1 cellular context compared by ENCODE assay signal in the genomic region with DNA sequence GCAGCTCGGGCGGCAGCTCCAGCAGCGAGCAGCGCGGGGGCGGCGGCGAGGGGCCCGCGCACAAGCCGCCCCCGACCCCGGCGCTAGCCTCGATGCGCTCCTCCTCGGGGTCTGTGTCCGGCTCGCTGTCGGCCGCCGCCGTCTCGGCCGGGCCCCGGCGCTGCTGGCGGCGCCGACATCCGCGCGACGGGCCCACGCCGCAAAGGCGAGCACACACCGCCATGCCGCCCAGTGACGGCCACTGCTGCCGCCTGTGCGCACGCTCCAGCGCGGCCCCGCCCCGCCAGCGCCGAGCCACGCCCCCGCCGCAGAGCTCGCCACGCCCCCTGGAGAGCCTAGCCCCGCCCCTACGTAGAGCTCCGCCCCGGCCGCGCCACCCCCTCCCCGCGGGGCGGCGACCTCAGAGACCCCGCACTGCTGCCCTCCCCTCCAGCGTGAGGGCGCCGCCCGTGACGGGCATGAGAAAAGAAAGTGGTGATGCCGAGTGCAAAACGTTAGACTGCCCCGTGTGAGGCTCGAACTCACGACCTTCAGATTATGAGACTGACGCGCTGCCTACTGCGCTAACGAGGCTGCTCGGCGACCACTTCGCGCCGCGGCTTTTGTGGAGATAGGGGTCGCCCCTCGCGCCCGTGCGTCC.
TF ChIP-seq lines count a peak whose summit lies in the region.

A gene with protein sequence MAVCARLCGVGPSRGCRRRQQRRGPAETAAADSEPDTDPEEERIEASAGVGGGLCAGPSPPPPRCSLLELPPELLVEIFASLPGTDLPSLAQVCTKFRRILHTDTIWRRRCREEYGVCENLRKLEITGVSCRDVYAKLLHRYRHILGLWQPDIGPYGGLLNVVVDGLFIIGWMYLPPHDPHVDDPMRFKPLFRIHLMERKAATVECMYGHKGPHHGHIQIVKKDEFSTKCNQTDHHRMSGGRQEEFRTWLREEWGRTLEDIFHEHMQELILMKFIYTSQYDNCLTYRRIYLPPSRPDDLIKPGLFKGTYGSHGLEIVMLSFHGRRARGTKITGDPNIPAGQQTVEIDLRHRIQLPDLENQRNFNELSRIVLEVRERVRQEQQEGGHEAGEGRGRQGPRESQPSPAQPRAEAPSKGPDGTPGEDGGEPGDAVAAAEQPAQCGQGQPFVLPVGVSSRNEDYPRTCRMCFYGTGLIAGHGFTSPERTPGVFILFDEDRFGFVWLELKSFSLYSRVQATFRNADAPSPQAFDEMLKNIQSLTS (minus strand): TSS at position 255 of the 640 bp plus-strand sequence. CDS start 32 bp downstream, at position 223.

TF ChIP-seq in HEK293, 187 proteins besides CTCF, POLR2A, EP300 and RAD21 (continued from another document):
- TF ChIP-seq, protein P1, sequence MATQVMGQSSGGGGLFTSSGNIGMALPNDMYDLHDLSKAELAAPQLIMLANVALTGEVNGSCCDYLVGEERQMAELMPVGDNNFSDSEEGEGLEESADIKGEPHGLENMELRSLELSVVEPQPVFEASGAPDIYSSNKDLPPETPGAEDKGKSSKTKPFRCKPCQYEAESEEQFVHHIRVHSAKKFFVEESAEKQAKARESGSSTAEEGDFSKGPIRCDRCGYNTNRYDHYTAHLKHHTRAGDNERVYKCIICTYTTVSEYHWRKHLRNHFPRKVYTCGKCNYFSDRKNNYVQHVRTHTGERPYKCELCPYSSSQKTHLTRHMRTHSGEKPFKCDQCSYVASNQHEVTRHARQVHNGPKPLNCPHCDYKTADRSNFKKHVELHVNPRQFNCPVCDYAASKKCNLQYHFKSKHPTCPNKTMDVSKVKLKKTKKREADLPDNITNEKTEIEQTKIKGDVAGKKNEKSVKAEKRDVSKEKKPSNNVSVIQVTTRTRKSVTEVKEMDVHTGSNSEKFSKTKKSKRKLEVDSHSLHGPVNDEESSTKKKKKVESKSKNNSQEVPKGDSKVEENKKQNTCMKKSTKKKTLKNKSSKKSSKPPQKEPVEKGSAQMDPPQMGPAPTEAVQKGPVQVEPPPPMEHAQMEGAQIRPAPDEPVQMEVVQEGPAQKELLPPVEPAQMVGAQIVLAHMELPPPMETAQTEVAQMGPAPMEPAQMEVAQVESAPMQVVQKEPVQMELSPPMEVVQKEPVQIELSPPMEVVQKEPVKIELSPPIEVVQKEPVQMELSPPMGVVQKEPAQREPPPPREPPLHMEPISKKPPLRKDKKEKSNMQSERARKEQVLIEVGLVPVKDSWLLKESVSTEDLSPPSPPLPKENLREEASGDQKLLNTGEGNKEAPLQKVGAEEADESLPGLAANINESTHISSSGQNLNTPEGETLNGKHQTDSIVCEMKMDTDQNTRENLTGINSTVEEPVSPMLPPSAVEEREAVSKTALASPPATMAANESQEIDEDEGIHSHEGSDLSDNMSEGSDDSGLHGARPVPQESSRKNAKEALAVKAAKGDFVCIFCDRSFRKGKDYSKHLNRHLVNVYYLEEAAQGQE (tag by site-specific recombination; IDR thresholded peaks at IDR 0.05), result no peak
- TF ChIP-seq ZNF843 (tag by site-specific recombination; IDR thresholded peaks at IDR 0.05), result peak; percentile 83
- TF ChIP-seq, protein P2, sequence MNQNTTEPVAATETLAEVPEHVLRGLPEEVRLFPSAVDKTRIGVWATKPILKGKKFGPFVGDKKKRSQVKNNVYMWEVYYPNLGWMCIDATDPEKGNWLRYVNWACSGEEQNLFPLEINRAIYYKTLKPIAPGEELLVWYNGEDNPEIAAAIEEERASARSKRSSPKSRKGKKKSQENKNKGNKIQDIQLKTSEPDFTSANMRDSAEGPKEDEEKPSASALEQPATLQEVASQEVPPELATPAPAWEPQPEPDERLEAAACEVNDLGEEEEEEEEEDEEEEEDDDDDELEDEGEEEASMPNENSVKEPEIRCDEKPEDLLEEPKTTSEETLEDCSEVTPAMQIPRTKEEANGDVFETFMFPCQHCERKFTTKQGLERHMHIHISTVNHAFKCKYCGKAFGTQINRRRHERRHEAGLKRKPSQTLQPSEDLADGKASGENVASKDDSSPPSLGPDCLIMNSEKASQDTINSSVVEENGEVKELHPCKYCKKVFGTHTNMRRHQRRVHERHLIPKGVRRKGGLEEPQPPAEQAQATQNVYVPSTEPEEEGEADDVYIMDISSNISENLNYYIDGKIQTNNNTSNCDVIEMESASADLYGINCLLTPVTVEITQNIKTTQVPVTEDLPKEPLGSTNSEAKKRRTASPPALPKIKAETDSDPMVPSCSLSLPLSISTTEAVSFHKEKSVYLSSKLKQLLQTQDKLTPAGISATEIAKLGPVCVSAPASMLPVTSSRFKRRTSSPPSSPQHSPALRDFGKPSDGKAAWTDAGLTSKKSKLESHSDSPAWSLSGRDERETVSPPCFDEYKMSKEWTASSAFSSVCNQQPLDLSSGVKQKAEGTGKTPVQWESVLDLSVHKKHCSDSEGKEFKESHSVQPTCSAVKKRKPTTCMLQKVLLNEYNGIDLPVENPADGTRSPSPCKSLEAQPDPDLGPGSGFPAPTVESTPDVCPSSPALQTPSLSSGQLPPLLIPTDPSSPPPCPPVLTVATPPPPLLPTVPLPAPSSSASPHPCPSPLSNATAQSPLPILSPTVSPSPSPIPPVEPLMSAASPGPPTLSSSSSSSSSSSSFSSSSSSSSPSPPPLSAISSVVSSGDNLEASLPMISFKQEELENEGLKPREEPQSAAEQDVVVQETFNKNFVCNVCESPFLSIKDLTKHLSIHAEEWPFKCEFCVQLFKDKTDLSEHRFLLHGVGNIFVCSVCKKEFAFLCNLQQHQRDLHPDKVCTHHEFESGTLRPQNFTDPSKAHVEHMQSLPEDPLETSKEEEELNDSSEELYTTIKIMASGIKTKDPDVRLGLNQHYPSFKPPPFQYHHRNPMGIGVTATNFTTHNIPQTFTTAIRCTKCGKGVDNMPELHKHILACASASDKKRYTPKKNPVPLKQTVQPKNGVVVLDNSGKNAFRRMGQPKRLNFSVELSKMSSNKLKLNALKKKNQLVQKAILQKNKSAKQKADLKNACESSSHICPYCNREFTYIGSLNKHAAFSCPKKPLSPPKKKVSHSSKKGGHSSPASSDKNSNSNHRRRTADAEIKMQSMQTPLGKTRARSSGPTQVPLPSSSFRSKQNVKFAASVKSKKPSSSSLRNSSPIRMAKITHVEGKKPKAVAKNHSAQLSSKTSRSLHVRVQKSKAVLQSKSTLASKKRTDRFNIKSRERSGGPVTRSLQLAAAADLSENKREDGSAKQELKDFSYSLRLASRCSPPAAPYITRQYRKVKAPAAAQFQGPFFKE (tag by site-specific recombination; IDR thresholded peaks at IDR 0.05; ENCODE audit: borderline replicate concordance), result peak; percentile 94; the same call in 1 of the 2 replicates
- 0 out of 2 replicates have a peak, but pooled peaks have one; percentile 37 for TF ChIP-seq GFI1B (tag by site-specific recombination; IDR thresholded peaks at IDR 0.05)
- TF ChIP-seq ZNF311 (tag by site-specific recombination; IDR thresholded peaks at IDR 0.05; ENCODE audit: borderline replicate concordance), result no peak
- TF ChIP-seq, protein P3, sequence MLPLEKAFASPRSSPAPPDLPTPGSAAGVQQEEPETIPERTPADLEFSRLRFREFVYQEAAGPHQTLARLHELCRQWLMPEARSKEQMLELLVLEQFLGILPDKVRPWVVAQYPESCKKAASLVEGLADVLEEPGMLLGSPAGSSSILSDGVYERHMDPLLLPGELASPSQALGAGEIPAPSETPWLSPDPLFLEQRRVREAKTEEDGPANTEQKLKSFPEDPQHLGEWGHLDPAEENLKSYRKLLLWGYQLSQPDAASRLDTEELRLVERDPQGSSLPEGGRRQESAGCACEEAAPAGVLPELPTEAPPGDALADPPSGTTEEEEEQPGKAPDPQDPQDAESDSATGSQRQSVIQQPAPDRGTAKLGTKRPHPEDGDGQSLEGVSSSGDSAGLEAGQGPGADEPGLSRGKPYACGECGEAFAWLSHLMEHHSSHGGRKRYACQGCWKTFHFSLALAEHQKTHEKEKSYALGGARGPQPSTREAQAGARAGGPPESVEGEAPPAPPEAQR (tag by site-specific recombination; IDR thresholded peaks at IDR 0.05), result peak; percentile 92
- TF ChIP-seq EGR2 (tag by site-specific recombination; IDR thresholded peaks at IDR 0.05; ENCODE audit: low read depth), result 0 out of 2 replicates have a peak, but pooled peaks have one; percentile 4
- peak; percentile 94 for TF ChIP-seq KLF1 (tag by site-specific recombination; IDR thresholded peaks at IDR 0.05)
- TF ChIP-seq ZFP69B (tag by site-specific recombination; IDR thresholded peaks at IDR 0.05), result peak; percentile 66
- TF ChIP-seq, protein P4, sequence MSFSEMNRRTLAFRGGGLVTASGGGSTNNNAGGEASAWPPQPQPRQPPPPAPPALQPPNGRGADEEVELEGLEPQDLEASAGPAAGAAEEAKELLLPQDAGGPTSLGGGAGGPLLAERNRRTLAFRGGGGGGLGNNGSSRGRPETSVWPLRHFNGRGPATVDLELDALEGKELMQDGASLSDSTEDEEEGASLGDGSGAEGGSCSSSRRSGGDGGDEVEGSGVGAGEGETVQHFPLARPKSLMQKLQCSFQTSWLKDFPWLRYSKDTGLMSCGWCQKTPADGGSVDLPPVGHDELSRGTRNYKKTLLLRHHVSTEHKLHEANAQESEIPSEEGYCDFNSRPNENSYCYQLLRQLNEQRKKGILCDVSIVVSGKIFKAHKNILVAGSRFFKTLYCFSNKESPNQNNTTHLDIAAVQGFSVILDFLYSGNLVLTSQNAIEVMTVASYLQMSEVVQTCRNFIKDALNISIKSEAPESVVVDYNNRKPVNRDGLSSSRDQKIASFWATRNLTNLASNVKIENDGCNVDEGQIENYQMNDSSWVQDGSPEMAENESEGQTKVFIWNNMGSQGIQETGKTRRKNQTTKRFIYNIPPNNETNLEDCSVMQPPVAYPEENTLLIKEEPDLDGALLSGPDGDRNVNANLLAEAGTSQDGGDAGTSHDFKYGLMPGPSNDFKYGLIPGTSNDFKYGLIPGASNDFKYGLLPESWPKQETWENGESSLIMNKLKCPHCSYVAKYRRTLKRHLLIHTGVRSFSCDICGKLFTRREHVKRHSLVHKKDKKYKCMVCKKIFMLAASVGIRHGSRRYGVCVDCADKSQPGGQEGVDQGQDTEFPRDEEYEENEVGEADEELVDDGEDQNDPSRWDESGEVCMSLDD (tag by site-specific recombination; IDR thresholded peaks at IDR 0.05), result peak; percentile 94
- TF ChIP-seq ZXDB (tag by site-specific recombination; IDR thresholded peaks at IDR 0.05), result peak; percentile 96
- TF ChIP-seq OVOL3 (tag by site-specific recombination; IDR thresholded peaks at IDR 0.05), result peak; percentile 67; the same call in 1 of the 2 replicates
